Comparison of ENCODE assay signal across 11 cellular contexts in genomic region chr5:7904170-7904569, GRCh38. TPM values are rescaled to one million over a fixed set of nuclear protein-coding genes. Genes with fewer than 3 reads are reported as not detected.
DNase-seq lines count a peak whose midpoint lies in the region; ATAC-seq, FAIRE-seq and TF ChIP-seq lines count a peak whose summit lies in the region.
"Had no signal": no experiment of that assay in that cellular context is flagged by ENCODE, and none has a peak within 500 bp of the region (broad histone marks: within the 10 kb centered on the region; RNA-seq: fewer than 3 reads in every experiment).

No MANE protein-coding gene starts in this region.

- no peaks in the 10 kb centered on the region for H4K20me1 ChIP-seq in mammary epithelial cell (ENCODE audit: insufficient read depth, low read length)

- no peaks in the 10 kb centered on the region for H3K9me3 ChIP-seq in mammary epithelial cell (replicated peaks; ENCODE audit: insufficient read depth, low read length)
- H3K9me3 ChIP-seq in CD8-positive, alpha-beta T cell (ENCODE audit: low read length), result no peaks in the 10 kb centered on the region

- no peaks in the 10 kb centered on the region for H3K4me1 Mint-ChIP-seq in CD8-positive, alpha-beta T cell (ENCODE audit: low read depth)
- H3K4me1 Mint-ChIP-seq in mesothelial cell of epicardium, result no peaks in the 10 kb centered on the region

- no peaks in the 10 kb centered on the region for H3K27me3 Mint-ChIP-seq in CD8-positive, alpha-beta T cell (ENCODE audit: low read depth)
- no peaks in the 10 kb centered on the region for H3K27me3 Mint-ChIP-seq in mesothelial cell of epicardium (ENCODE audit: low read depth)

- H3K36me3 ChIP-seq in mammary epithelial cell (ENCODE audit: insufficient read depth, low read length), result peaks cover 20% of the 10 kb centered on the region
- peaks cover 22% of the 10 kb centered on the region for H3K36me3 ChIP-seq in CD8-positive, alpha-beta T cell (ENCODE audit: insufficient read depth, low read length)

- 70% methylated on average over 2 of the region's 2 CpGs for WGBS in mammary epithelial cell (ENCODE audit: low coverage, missing lambda C conversion rate)

- H3K4me2 ChIP-seq in mammary epithelial cell (ENCODE audit: insufficient read depth, low read depth, low read length), result no peak overlapping the region

- in situ Hi-C loops in mammary epithelial cell (cut with MboI; ENCODE audit: low sequenced_read_pairs in 2 of 2), result no loop called here

- ATAC-seq in GM18508 (IDR thresholded peaks at IDR 0.05; ENCODE audit: insufficient read depth, unreplicated experiment), result peak; percentile 54
- ATAC-seq in CD8-positive, alpha-beta T cell, result no peak
- ATAC-seq: left cardiac atrium had no signal

- TF ChIP-seq CTCF in mammary epithelial cell (conservative IDR thresholded peaks at IDR 0.05 in 1 of 2, IDR thresholded peaks at IDR 0.05 in 1 of 2; ENCODE audit: extremely low read depth in 1 of 2, insufficient read depth in 1 of 2, low read depth in 1 of 2, low read length in 2 of 2) (no peak), mesothelial cell of epicardium (IDR thresholded peaks at IDR 0.05; ENCODE audit: unreplicated experiment) (no peak)
- no peak for TF ChIP-seq CTCF in CD8-positive, alpha-beta T cell (IDR thresholded peaks at IDR 0.05)

- H3K27me3 ChIP-seq in mammary epithelial cell (ENCODE audit: insufficient read depth, low read length), result no peaks in the 10 kb centered on the region
- H3K27me3 ChIP-seq in CD8-positive, alpha-beta T cell (ENCODE audit: insufficient read depth, low read length), result no peaks in the 10 kb centered on the region

- H3K79me2 ChIP-seq in mammary epithelial cell (ENCODE audit: insufficient read depth, low read length), result no peaks in the 10 kb centered on the region

- no TSS peak for BruUV-seq in mammary epithelial cell (replicated peaks; lab: Mats Ljungman, UMichigan)

- intact Hi-C loops in mammary epithelial cell (cut with micrococcal nuclease), result no loop called here
- intact Hi-C loops in CD8-positive, alpha-beta T cell (cut with DNase I, micrococcal nuclease), result no loop called here

- no peak overlapping the region for H3K4me3 ChIP-seq in mammary epithelial cell (replicated peaks in 1 of 3; ENCODE audit: insufficient read depth in 1 of 3, low read depth in 2 of 3, low read length in 3 of 3)
- no peak overlapping the region for H3K4me3 ChIP-seq in CD8-positive, alpha-beta T cell (ENCODE audit: low read depth, low read length)
- H3K4me3 ChIP-seq: SK-N-MC had no signal

- H3K4me3 Mint-ChIP-seq in CD8-positive, alpha-beta T cell, result no peak overlapping the region
- no peak overlapping the region for H3K4me3 Mint-ChIP-seq in mesothelial cell of epicardium

- CTCF ChIA-PET in mammary epithelial cell (lab: Charles Lee; ENCODE audit: low non-redundant PET), result no interaction called here
- CTCF ChIA-PET in CD8-positive, alpha-beta T cell (lab: Charles Lee), result no interaction called here

- H3K4me1 ChIP-seq in mammary epithelial cell (ENCODE audit: insufficient read depth, low read length), result peaks cover 6% of the 10 kb centered on the region
- H3K4me1 ChIP-seq in CD8-positive, alpha-beta T cell (ENCODE audit: insufficient read depth, low read length), result no peaks in the 10 kb centered on the region

- H3K36me3 Mint-ChIP-seq in CD8-positive, alpha-beta T cell, result peaks cover 83% of the 10 kb centered on the region
- peaks cover 68% of the 10 kb centered on the region for H3K36me3 Mint-ChIP-seq in mesothelial cell of epicardium

- FAIRE-seq in HTR-8/SVneo (lab: Jason Lieb, UNC), result no peak

- no peak overlapping the region for H3K27ac ChIP-seq in mammary epithelial cell (ENCODE audit: insufficient read depth, low read depth, low read length)
- H3K27ac ChIP-seq in CD8-positive, alpha-beta T cell (ENCODE audit: low read depth, low read length), result no peak overlapping the region
- H3K27ac ChIP-seq: SK-N-MC had no signal

- H3K9ac ChIP-seq in mammary epithelial cell (ENCODE audit: insufficient read depth, low read length), result no peak overlapping the region

- dilution Hi-C loops in mammary epithelial cell (cut with HindIII; ENCODE audit: low sequenced_read_pairs), result no loop called here

- POLR2A ChIA-PET in CD8-positive, alpha-beta T cell (lab: Charles Lee), result no interaction called here

- no peak overlapping the region for H2AFZ ChIP-seq in mammary epithelial cell (ENCODE audit: low read depth, low read length)

- H3K9me3 Mint-ChIP-seq in CD8-positive, alpha-beta T cell, result peaks cover 21% of the 10 kb centered on the region
- H3K9me3 Mint-ChIP-seq in mesothelial cell of epicardium, result peaks cover 24% of the 10 kb centered on the region

- peak; percentile 70 for DNase-seq in HTR-8/SVneo (ENCODE audit: insufficient read length, low spot score)
- peak; percentile 72 for DNase-seq in mammary epithelial cell
- DNase-seq in myocyte (ENCODE audit: low read depth), result peak; percentile 24
- DNase-seq in CD8-positive, alpha-beta T cell, result no peak
- no peak for DNase-seq in NCI-H1694 treated with DMSO at 0.1 percent for 48 hours (lab: John Stamatoyannopoulos, UW)
- no peak for DNase-seq in mesothelial cell of epicardium (ENCODE audit: low spot score in 2 of 2, unreplicated experiment in 2 of 2)
- DNase-seq: left cardiac atrium, NCI-H2107, retina had no signal

- H3K27ac Mint-ChIP-seq in CD8-positive, alpha-beta T cell, result no peak overlapping the region
- no peak overlapping the region for H3K27ac Mint-ChIP-seq in mesothelial cell of epicardium

RNA-seq across cellular contexts. Expression of gene MTRR, which starts 35.2 kb away (rescaled TPM):
- total RNA-seq in mammary epithelial cell (10 to 100 TPM; 36.3 to 52.9 TPM), myocyte (24.4 and 37.7 TPM in 2 replicates), mesothelial cell of epicardium (40.5 to 44.1 TPM (median 40.7 TPM) in 3 replicates)
- 39.0 TPM for polyA plus RNA-seq in mammary epithelial cell
- 121 TPM for polyA minus RNA-seq in mammary epithelial cell
- 18.1 TPM for polyA plus RNA-seq in myocyte (2012)
- 10 to 100 TPM; 67.8 to 76.8 TPM for total RNA-seq in CD8-positive, alpha-beta T cell

RNA-seq across cellular contexts. Expression of gene FASTKD3, which starts 35.3 kb away (rescaled TPM):
- 10 to 100 TPM in 1 of 2 donors, 1 to 10 TPM in 1; 7.5 to 18.0 TPM for total RNA-seq in mammary epithelial cell
- 8.4 TPM for polyA plus RNA-seq in mammary epithelial cell
- 15.0 TPM for polyA minus RNA-seq in mammary epithelial cell
- total RNA-seq in myocyte, result 11.9 and 12.1 TPM in 2 replicates
- polyA plus RNA-seq in myocyte (2012), result 4.2 TPM
- total RNA-seq in CD8-positive, alpha-beta T cell, result 1 to 10 TPM; 4.3 to 7.1 TPM
- 9.4 to 10.6 TPM (median 10.3 TPM) in 3 replicates for total RNA-seq in mesothelial cell of epicardium

RNA-seq across cellular contexts. Expression of gene CFAP90, which starts 53.2 kb away (rescaled TPM):
- total RNA-seq in mammary epithelial cell, result not detected
- 0.03 TPM for polyA plus RNA-seq in mammary epithelial cell
- not detected for polyA minus RNA-seq in mammary epithelial cell
- total RNA-seq in myocyte, result not detected in 2 replicates
- polyA plus RNA-seq in myocyte (2012), result not detected
- total RNA-seq in CD8-positive, alpha-beta T cell, result not detected
- total RNA-seq in mesothelial cell of epicardium, result 0.35 to 1.3 TPM (median 0.85 TPM) in 3 replicates

Comparison
In these comparisons a context has a peak if more than half of its experiments do, and no peak if none do; other contexts are left out.
1. DNase-seq: peak in HTR-8/SVneo (single experiment), mammary epithelial cell (single experiment) and myocyte (single experiment); none in CD8-positive, alpha-beta T cell (0 of 7), NCI-H1694 treated with DMSO at 0.1 percent for 48 hours (single experiment) and mesothelial cell of epicardium (0 of 2).